26 cellular contexts compared by ENCODE assay signal in the genomic region with DNA sequence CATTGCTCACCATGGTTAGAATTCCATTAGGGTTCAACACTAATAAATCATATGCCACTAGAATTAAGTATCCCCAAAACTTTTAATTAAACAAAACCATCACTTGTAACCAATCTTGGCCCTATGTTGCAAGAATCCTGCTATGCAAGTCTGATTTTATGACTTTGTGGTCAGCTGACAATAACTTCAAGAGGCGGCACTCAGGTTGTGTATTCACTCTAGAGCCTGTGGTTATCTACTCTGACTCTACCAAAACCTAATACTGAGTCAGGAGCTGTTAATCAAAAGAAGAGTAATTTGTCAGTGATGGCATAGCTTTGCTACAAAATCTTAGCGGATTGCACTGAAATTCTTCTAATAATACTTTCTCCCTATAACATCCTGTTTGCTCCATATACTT.
DNase-seq lines count a peak whose midpoint lies in the region; ATAC-seq, FAIRE-seq and TF ChIP-seq lines count a peak whose summit lies in the region.
"Had no signal": no experiment of that assay in that cellular context is flagged by ENCODE, and none has a peak within 500 bp of the region (broad histone marks: within the 10 kb centered on the region; RNA-seq: fewer than 3 reads in every experiment).

No MANE protein-coding gene starts in this region.

- H3K27me3 ChIP-seq in astrocyte (ENCODE audit: insufficient read depth, low read length) (no peaks in the 10 kb centered on the region), kidney epithelial cell (ENCODE audit: control insufficient read depth, insufficient read depth, low read length) (no peaks in the 10 kb centered on the region)
- H3K27me3 ChIP-seq: BLaER1 treated with 17β-estradiol and CSF1 and Interleukin-3, amounts not matched to agents 10 nM and 100 nM; right lobe of liver; upper lobe of left lung had no signal

- H3K36me3 ChIP-seq in astrocyte (ENCODE audit: insufficient read depth, low read length) (no peaks in the 10 kb centered on the region), kidney epithelial cell (ENCODE audit: control insufficient read depth, insufficient read depth, low read length) (no peaks in the 10 kb centered on the region)
- H3K36me3 ChIP-seq: BLaER1 treated with 17β-estradiol and CSF1 and Interleukin-3, amounts not matched to agents 10 nM and 100 nM; right lobe of liver; upper lobe of left lung had no signal

- H3K4me1 ChIP-seq in astrocyte (ENCODE audit: insufficient read depth, low read length), result no peaks in the 10 kb centered on the region
- H3K4me1 ChIP-seq: BLaER1 treated with 17β-estradiol and CSF1 and Interleukin-3, amounts not matched to agents 10 nM and 100 nM; right lobe of liver; upper lobe of left lung had no signal

- no peaks in the 10 kb centered on the region for H3K9me3 Mint-ChIP-seq in astrocyte (ENCODE audit: unreplicated experiment)
- H3K9me3 Mint-ChIP-seq: GM23338 had no signal

- H3K4me3 ChIP-seq in astrocyte (ENCODE audit: insufficient read depth, low read depth, low read length), result no peak overlapping the region
- H3K4me3 ChIP-seq in kidney epithelial cell (ENCODE audit: low read depth, low read length), result no peak overlapping the region
- H3K4me3 ChIP-seq: BLaER1 treated with 17β-estradiol and CSF1 and Interleukin-3, amounts not matched to agents 10 nM and 100 nM; GM23338; right lobe of liver; SK-N-MC; upper lobe of left lung had no signal

- TF ChIP-seq CTCF in astrocyte (IDR thresholded peaks at IDR 0.05; ENCODE audit: insufficient read depth, low read depth, low read length) (no peak), kidney epithelial cell (IDR thresholded peaks at IDR 0.05; ENCODE audit: insufficient read depth, low read length, poor library complexity, severe bottlenecking) (no peak)

- no peaks in the 10 kb centered on the region for H3K79me2 ChIP-seq in astrocyte (ENCODE audit: insufficient read depth, low read length)

- H3K4me2 ChIP-seq in astrocyte (ENCODE audit: low read length), result no peak overlapping the region
- H3K4me2 ChIP-seq: BLaER1 treated with 17β-estradiol and CSF1 and Interleukin-3, amounts not matched to agents 10 nM and 100 nM; GM23338 had no signal

- H3K27me3 Mint-ChIP-seq in astrocyte (ENCODE audit: low read depth, unreplicated experiment), result no peaks in the 10 kb centered on the region
- H3K27me3 Mint-ChIP-seq: activated CD4-positive, alpha-beta T cell treated with anti-CD3 and anti-CD28 coated beads for 36 hours; activated naive CD8-positive, alpha-beta T cell treated with anti-CD3 and anti-CD28 coated beads, Interleukin-2, amount 10 ng/mL, durations not matched to agents 7 days and 5 days; stimulated activated memory B cell treated with anti-CD40 and anti-IgM and Interleukin-4, amounts not matched to agents 10 μg/mL and 1 μg/mL and 100 μg/mL, for 72 hours had no signal

- no peak for FAIRE-seq in astrocyte (lab: Jason Lieb, UNC)
- FAIRE-seq: GM12891 had no signal

- DNase-seq in EH (ENCODE audit: low read depth) (peak; percentile 35), HT1080 (ENCODE audit: low read depth) (peak; percentile 34), astrocyte (ENCODE audit: low read depth) (peak; percentile 72), kidney epithelial cell (ENCODE audit: low read depth) (peak; percentile 67), H4 (ENCODE audit: low spot score) (no peak), DMS114 treated with DMSO at 0.1 percent for 48 hours (lab: John Stamatoyannopoulos, UW; ENCODE audit: unreplicated experiment) (no peak)
- no peak for DNase-seq in activated CD8-positive, alpha-beta memory T cell treated with anti-CD3 and anti-CD28 coated beads, Interleukin-2, amount 50 U/mL, for 4 hours
- DNase-seq: ACHN; activated CD4-positive, alpha-beta T cell treated with anti-CD3 and anti-CD28 coated beads for 36 hours; activated CD8-positive, alpha-beta T cell treated with anti-CD3 and anti-CD28 coated beads, Interleukin-2, amount 10 ng/mL, durations not matched to agents 7 days and 5 days; activated effector memory CD4-positive, alpha-beta T cell treated with anti-CD3 and anti-CD28 coated beads, Interleukin-2, amount 50 U/mL, for 16 hours; activated naive CD8-positive, alpha-beta T cell treated with anti-CD3 and anti-CD28 coated beads, Interleukin-2, amount 10 ng/mL, durations not matched to agents 7 days and 5 days; COR-L47; left cardiac atrium; NCI-H2029 treated with DMSO at 0.1 percent for 48 hours; NCI-H82; right lobe of liver; stimulated activated CD4-positive, alpha-beta T cell treated with anti-CD3 and anti-CD28 coated beads, Interleukin-4, amount 100 ng/mL, for 4 hours; substantia nigra; upper lobe of left lung had no signal

- H3K4me3 Mint-ChIP-seq in astrocyte (ENCODE audit: unreplicated experiment), result no peak overlapping the region
- H3K4me3 Mint-ChIP-seq: activated CD4-positive, alpha-beta T cell treated with anti-CD3 and anti-CD28 coated beads for 36 hours; activated CD8-positive, alpha-beta T cell treated with anti-CD3 and anti-CD28 coated beads, Interleukin-2, amount 10 ng/mL, durations not matched to agents 7 days and 5 days; activated naive CD8-positive, alpha-beta T cell treated with anti-CD3 and anti-CD28 coated beads, Interleukin-2, amount 10 ng/mL, durations not matched to agents 7 days and 5 days; GM23338; stimulated activated memory B cell treated with anti-CD40 and anti-IgM and Interleukin-4, amounts not matched to agents 10 μg/mL and 1 μg/mL and 100 μg/mL, for 72 hours had no signal

- H3K9ac ChIP-seq in astrocyte (ENCODE audit: low read length), result no peak overlapping the region
- H3K9ac ChIP-seq: BLaER1 treated with 17β-estradiol and CSF1 and Interleukin-3, amounts not matched to agents 10 nM and 100 nM had no signal

- no peaks in the 10 kb centered on the region for H3K36me3 Mint-ChIP-seq in astrocyte (ENCODE audit: low read depth, unreplicated experiment)
- H3K36me3 Mint-ChIP-seq: activated naive CD8-positive, alpha-beta T cell treated with anti-CD3 and anti-CD28 coated beads, Interleukin-2, amount 10 ng/mL, durations not matched to agents 7 days and 5 days; stimulated activated memory B cell treated with anti-CD40 and anti-IgM and Interleukin-4, amounts not matched to agents 10 μg/mL and 1 μg/mL and 100 μg/mL, for 72 hours had no signal

- H3K27ac ChIP-seq in astrocyte (ENCODE audit: low read depth, low read length), result no peak overlapping the region
- H3K27ac ChIP-seq: BLaER1 treated with 17β-estradiol and CSF1 and Interleukin-3, amounts not matched to agents 10 nM and 100 nM; right lobe of liver; SK-N-MC; upper lobe of left lung had no signal

- no peaks in the 10 kb centered on the region for H4K20me1 ChIP-seq in astrocyte (ENCODE audit: insufficient read depth, low read length)
- H4K20me1 ChIP-seq: BLaER1 treated with 17β-estradiol and CSF1 and Interleukin-3, amounts not matched to agents 10 nM and 100 nM had no signal

- H3K27ac Mint-ChIP-seq in astrocyte (ENCODE audit: unreplicated experiment), result no peak overlapping the region
- H3K27ac Mint-ChIP-seq: activated CD4-positive, alpha-beta T cell treated with anti-CD3 and anti-CD28 coated beads for 36 hours; activated CD8-positive, alpha-beta T cell treated with anti-CD3 and anti-CD28 coated beads, Interleukin-2, amount 10 ng/mL, durations not matched to agents 7 days and 5 days; activated naive CD8-positive, alpha-beta T cell treated with anti-CD3 and anti-CD28 coated beads, Interleukin-2, amount 10 ng/mL, durations not matched to agents 7 days and 5 days; GM23338; stimulated activated memory B cell treated with anti-CD40 and anti-IgM and Interleukin-4, amounts not matched to agents 10 μg/mL and 1 μg/mL and 100 μg/mL, for 72 hours had no signal

- H3K9me3 ChIP-seq in astrocyte (ENCODE audit: insufficient read depth, low read depth, low read length), result no peaks in the 10 kb centered on the region
- H3K9me3 ChIP-seq: BLaER1 treated with 17β-estradiol and CSF1 and Interleukin-3, amounts not matched to agents 10 nM and 100 nM; right lobe of liver; upper lobe of left lung had no signal

- H3K4me1 Mint-ChIP-seq in astrocyte (ENCODE audit: low read depth, unreplicated experiment), result no peaks in the 10 kb centered on the region
- H3K4me1 Mint-ChIP-seq: activated CD4-positive, alpha-beta T cell treated with anti-CD3 and anti-CD28 coated beads for 36 hours; activated naive CD8-positive, alpha-beta T cell treated with anti-CD3 and anti-CD28 coated beads, Interleukin-2, amount 10 ng/mL, durations not matched to agents 7 days and 5 days; stimulated activated memory B cell treated with anti-CD40 and anti-IgM and Interleukin-4, amounts not matched to agents 10 μg/mL and 1 μg/mL and 100 μg/mL, for 72 hours had no signal

- ATAC-seq in HG02870 (IDR thresholded peaks at IDR 0.05; ENCODE audit: unreplicated experiment), result no peak
- ATAC-seq: activated CD4-positive, alpha-beta T cell treated with anti-CD3 and anti-CD28 coated beads for 36 hours; activated CD8-positive, alpha-beta T cell treated with anti-CD3 and anti-CD28 coated beads, Interleukin-2, amount 10 ng/mL, durations not matched to agents 7 days and 5 days; GM23338; left cardiac atrium; right lobe of liver; stimulated activated memory B cell treated with anti-CD40 and anti-IgM and Interleukin-4, amounts not matched to agents 10 μg/mL and 1 μg/mL and 100 μg/mL, for 72 hours had no signal

- H2AFZ ChIP-seq in astrocyte (ENCODE audit: low read depth, low read length), result no peak overlapping the region
- H2AFZ ChIP-seq: GM23338 had no signal

Comparison
In these comparisons a context has a peak if more than half of its experiments do, and no peak if none do; other contexts are left out.
1. DNase-seq: peak in EH (single experiment), HT1080 (single experiment), astrocyte (single experiment) and kidney epithelial cell (single experiment); none in H4 (single experiment), DMS114 treated with DMSO at 0.1 percent for 48 hours (single experiment) and activated CD8-positive, alpha-beta memory T cell treated with anti-CD3 and anti-CD28 coated beads, Interleukin-2, amount 50 U/mL, for 4 hours (single experiment).